In the genomic region with DNA sequence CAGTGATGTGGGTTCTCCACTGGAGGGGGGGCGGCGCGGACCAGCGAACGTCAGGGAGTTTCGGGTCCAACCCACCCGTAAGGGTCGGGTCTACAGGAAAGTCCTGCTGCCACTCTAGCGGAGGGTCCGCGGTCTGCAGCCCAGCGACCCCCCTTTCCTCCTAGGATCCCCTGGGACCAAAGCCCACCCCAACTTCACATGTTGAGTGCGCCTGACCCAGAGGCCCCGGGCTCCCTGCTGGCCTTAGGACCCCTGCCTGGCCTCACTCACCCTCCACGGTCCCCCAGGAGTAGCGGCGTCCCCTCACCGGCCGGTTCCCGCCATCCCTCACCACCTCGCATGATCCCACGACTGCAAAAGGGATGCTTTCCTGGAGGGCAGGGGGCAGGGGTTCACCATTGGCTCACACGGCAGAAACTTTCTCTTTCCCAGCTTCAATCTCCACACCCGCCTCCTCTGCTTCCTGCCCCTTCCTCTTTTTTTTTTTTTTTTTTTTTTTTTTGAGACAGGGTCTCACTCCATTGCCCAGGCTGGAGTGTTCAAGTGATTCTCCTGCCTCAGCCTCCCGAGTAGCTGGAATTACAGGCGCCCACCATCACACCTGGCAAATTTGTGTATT, we compare ENCODE assay signal across 8 cellular contexts. TPM values are rescaled to one million over a fixed set of nuclear protein-coding genes. Genes with fewer than 3 reads are reported as not detected.
DNase-seq lines count a peak whose midpoint lies in the region; ATAC-seq and TF ChIP-seq lines count a peak whose summit lies in the region.

No MANE protein-coding gene starts in this region.

- peaks cover 71% of the 10 kb centered on the region for H3K4me1 ChIP-seq in CD8-positive, alpha-beta memory T cell (ENCODE audit: insufficient read depth, low read length)
- peaks cover 52% of the 10 kb centered on the region for H3K4me1 ChIP-seq in OCI-LY7 (ENCODE audit: insufficient read depth, low read length, poor library complexity, severe bottlenecking)

- H3K9me2 ChIP-seq in OCI-LY7 (ENCODE audit: insufficient read depth, low read length), result no peaks in the 10 kb centered on the region

- H2AFZ ChIP-seq in OCI-LY7 (ENCODE audit: low read length), result no peak overlapping the region

- no peak for ATAC-seq in GM19395 (IDR thresholded peaks at IDR 0.05; ENCODE audit: unreplicated experiment)

- no peaks in the 10 kb centered on the region for H3K27me3 ChIP-seq in CD8-positive, alpha-beta memory T cell (ENCODE audit: insufficient read depth, low read length, poor library complexity, severe bottlenecking)

- POLR2A ChIA-PET in CD8-positive, alpha-beta memory T cell (lab: Charles Lee), result interaction anchor here (0.6 to 4.3 kb wide), 7 partner anchors 8 to 1494 kb away, joined by 3 to 35 read pairs (median 6); partner anchors contain the start of genes PRR14, TBC1D10B and ZNF771
- POLR2A ChIA-PET in OCI-LY7 (lab: Charles Lee), result interaction anchor here (2.8 kb wide), 1 partner anchor 8 kb away, joined by 10 read pairs; the partner anchor contains the start of gene TBC1D10B

- peaks cover 58 to 67% (median 59%) of the 10 kb centered on the region in 3 donors for H3K4me1 Mint-ChIP-seq in CD8-positive, alpha-beta memory T cell
- H3K4me1 Mint-ChIP-seq in osteocyte (ENCODE audit: unreplicated experiment), result peaks cover 30% of the 10 kb centered on the region

- peaks cover 3 to 32% (median 3%) of the 10 kb centered on the region in 3 donors for H3K36me3 Mint-ChIP-seq in CD8-positive, alpha-beta memory T cell
- no peaks in the 10 kb centered on the region for H3K36me3 Mint-ChIP-seq in osteocyte (ENCODE audit: unreplicated experiment)

- TF ChIP-seq CTCF in OCI-LY7 (conservative IDR thresholded peaks at IDR 0.05; ENCODE audit: low read length), result no peak
- TF ChIP-seq CTCF in epithelial cell of esophagus (IDR thresholded peaks at IDR 0.05; ENCODE audit: insufficient read depth, low read depth, low read length, missing control alignments), result no peak
- TF ChIP-seq CTCF in osteocyte (IDR thresholded peaks at IDR 0.05), result no peak

- H3K9me3 ChIP-seq in CD8-positive, alpha-beta memory T cell (ENCODE audit: low read length), result no peaks in the 10 kb centered on the region
- no peaks in the 10 kb centered on the region for H3K9me3 ChIP-seq in OCI-LY7 (ENCODE audit: low read length)

- no peaks in the 10 kb centered on the region for H3K36me3 ChIP-seq in CD8-positive, alpha-beta memory T cell (ENCODE audit: insufficient read depth, low read length)
- peaks cover 21% of the 10 kb centered on the region for H3K36me3 ChIP-seq in OCI-LY7 (ENCODE audit: insufficient read depth, low read length)

- CTCF ChIA-PET in CD8-positive, alpha-beta memory T cell (lab: Charles Lee), result interaction anchor here (1.2 kb wide), 1 partner anchor 38 kb away, joined by 3 read pairs; no protein-coding TSS in a partner anchor
- CTCF ChIA-PET in OCI-LY7 (lab: Charles Lee; ENCODE audit: unreplicated experiment), result interaction anchor here (0.6 kb wide), 1 partner anchor 361 kb away, joined by 3 read pairs; no protein-coding TSS in a partner anchor

- H4K20me1 ChIP-seq in OCI-LY7 (ENCODE audit: insufficient read depth, low read length), result no peaks in the 10 kb centered on the region

- peaks cover 0 to 2% of the 10 kb centered on the region in 2 donors for H3K27me3 Mint-ChIP-seq in CD8-positive, alpha-beta memory T cell
- no peaks in the 10 kb centered on the region for H3K27me3 Mint-ChIP-seq in osteocyte (ENCODE audit: unreplicated experiment)

- peak overlapping the region; percentile 92 to 100 (median 96) for H3K4me3 Mint-ChIP-seq in CD8-positive, alpha-beta memory T cell
- H3K4me3 Mint-ChIP-seq in osteocyte (ENCODE audit: unreplicated experiment), result peak overlapping the region; percentile 98

- no peaks in the 10 kb centered on the region for H3K9me3 Mint-ChIP-seq in CD8-positive, alpha-beta memory T cell
- no peaks in the 10 kb centered on the region for H3K9me3 Mint-ChIP-seq in osteocyte (ENCODE audit: unreplicated experiment)

- peak overlapping the region; percentile 99 for H3K4me3 ChIP-seq in CD8-positive, alpha-beta memory T cell (ENCODE audit: low read length)
- H3K4me3 ChIP-seq in OCI-LY7 (ENCODE audit: low read depth, low read length, poor library complexity, severe bottlenecking) (peak overlapping the region; percentile 74), epithelial cell of esophagus (ENCODE audit: low read length) (peak overlapping the region; percentile 70)

- H3K27ac Mint-ChIP-seq in CD8-positive, alpha-beta memory T cell, result peak overlapping the region; percentile 99 to 100 (median 100)
- peak overlapping the region; percentile 96 for H3K27ac Mint-ChIP-seq in osteocyte (ENCODE audit: unreplicated experiment)

- intact Hi-C loops in OCI-LY7 (cut with micrococcal nuclease; ENCODE audit: unreplicated experiment), result loop anchor here (2.0 to 10.0 kb wide), 2 partner anchors 30 to 384 kb away; partner anchors contain the start of genes HIRIP3 and INO80E

- no TSS peak for BruUV-seq in OCI-LY7 (replicated peaks; lab: Mats Ljungman, UMichigan)

- peaks cover 35% of the 10 kb centered on the region; the same call in 1 of the 2 replicates for H3K79me2 ChIP-seq in OCI-LY7 (ENCODE audit: insufficient read depth, low read depth, low read length)

- peak overlapping the region; percentile 98 for H3K4me2 ChIP-seq in OCI-LY7 (ENCODE audit: low read length)

- peak overlapping the region; percentile 99 for H3K27ac ChIP-seq in CD8-positive, alpha-beta memory T cell (ENCODE audit: low read depth, low read length)
- peak overlapping the region; percentile 97 for H3K27ac ChIP-seq in OCI-LY7 (ENCODE audit: low read depth, low read length, poor library complexity, severe bottlenecking)

- DNase-seq in CD8-positive, alpha-beta memory T cell, result no peak
- DNase-seq in OCI-LY7 (ENCODE audit: low spot score) (no peak), epithelial cell of esophagus (ENCODE audit: low read depth) (no peak), osteocyte (ENCODE audit: extremely low spot score, unreplicated experiment) (no peak), NCI-H2171 treated with DMSO at 0.1 percent for 48 hours (lab: John Stamatoyannopoulos, UW) (no peak), HUDEP-2 (lab: John Stamatoyannopoulos, UW; ENCODE audit: unreplicated experiment in 76 of 76) (no peak), OCI-M2 (lab: John Stamatoyannopoulos, UW; ENCODE audit: unreplicated experiment) (no peak)

RNA-seq across cellular contexts. Expression of gene SEPTIN1, which starts 3.1 kb away (rescaled TPM):
- total RNA-seq in CD8-positive, alpha-beta memory T cell, result 100 to 1,000 TPM; 187 to 193 TPM
- polyA plus RNA-seq in CD8-positive, alpha-beta memory T cell, result 227 TPM
- total RNA-seq in OCI-LY7 (2014; rRNA removed; shearing (Covaris generic)), result 126 and 133 TPM in 2 replicates
- total RNA-seq in OCI-LY7 (2022) (171 and 181 TPM in 2 replicates), osteocyte (1.5 and 2.0 TPM in 2 replicates)

RNA-seq across cellular contexts. Expression of gene MYL11, which starts 4.7 kb away (rescaled TPM):
- 1 to 10 TPM; 1.9 to 2.4 TPM for total RNA-seq in CD8-positive, alpha-beta memory T cell
- 4.6 TPM for polyA plus RNA-seq in CD8-positive, alpha-beta memory T cell
- total RNA-seq in OCI-LY7 (2014; rRNA removed; shearing (Covaris generic)), result 3.2 and 3.3 TPM in 2 replicates
- 1.7 and 3.9 TPM in 2 replicates for total RNA-seq in OCI-LY7 (2022)
- not detected in 2 replicates for total RNA-seq in osteocyte

RNA-seq across cellular contexts. Expression of gene TBC1D10B, which starts 9.0 kb away (rescaled TPM):
- 10 to 100 TPM; 59.0 to 61.4 TPM for total RNA-seq in CD8-positive, alpha-beta memory T cell
- 17.3 TPM for polyA plus RNA-seq in CD8-positive, alpha-beta memory T cell
- total RNA-seq in OCI-LY7 (2014; rRNA removed; shearing (Covaris generic)), result 38.6 and 44.9 TPM in 2 replicates
- total RNA-seq in OCI-LY7 (2022), result 74.8 and 78.6 TPM in 2 replicates
- 47.0 and 49.0 TPM in 2 replicates for total RNA-seq in osteocyte

RNA-seq across cellular contexts. Expression of gene ZNF48, which starts 15.9 kb away (rescaled TPM):
- total RNA-seq in CD8-positive, alpha-beta memory T cell, result 10 to 100 TPM; 18.4 to 19.3 TPM
- polyA plus RNA-seq in CD8-positive, alpha-beta memory T cell, result 10.2 TPM
- 15.7 and 18.8 TPM in 2 replicates for total RNA-seq in OCI-LY7 (2014; rRNA removed; shearing (Covaris generic))
- total RNA-seq in OCI-LY7 (2022) (16.4 and 17.3 TPM in 2 replicates), osteocyte (12.7 and 13.2 TPM in 2 replicates)

RNA-seq across cellular contexts. Expression of gene CD2BP2, which starts 24.2 kb away (rescaled TPM):
- 10 to 100 TPM; 84.5 to 89.5 TPM for total RNA-seq in CD8-positive, alpha-beta memory T cell
- 27.2 TPM for polyA plus RNA-seq in CD8-positive, alpha-beta memory T cell
- total RNA-seq in OCI-LY7 (2014; rRNA removed; shearing (Covaris generic)), result 69.2 and 94.7 TPM in 2 replicates
- 87.8 and 111 TPM in 2 replicates for total RNA-seq in OCI-LY7 (2022)
- total RNA-seq in osteocyte, result 65.1 and 67.4 TPM in 2 replicates

Comparison
In these comparisons a context has a peak if more than half of its experiments do, and no peak if none do; other contexts are left out.
1. RNA of gene SEPTIN1, which starts 3.1 kb away (total RNA-seq): 187 to 193 TPM in CD8-positive, alpha-beta memory T cell and 126 to 181 TPM in OCI-LY7; 1.5 to 2.0 TPM in osteocyte; every median in the first group is over 10 times any median in the second.
2. Peak in every context shown above with its lines, with median percentiles within 50 percentile points of each other: H3K4me3 ChIP-seq.